Comparison of ENCODE assay signal across 8 cellular contexts in genomic region chr12:6962285-6963015, GRCh38. TPM values are rescaled to one million over a fixed set of nuclear protein-coding genes. Genes with fewer than 3 reads are reported as not detected.
DNase-seq lines count a peak whose midpoint lies in the region; ATAC-seq and TF ChIP-seq lines count a peak whose summit lies in the region.

No MANE protein-coding gene starts in this region.

- ATAC-seq in HG03354 (IDR thresholded peaks at IDR 0.05; ENCODE audit: poor library complexity, severe bottlenecking, unreplicated experiment): no peak

- H3K27ac Mint-ChIP-seq in progenitor cell of endocrine pancreas: peak overlapping the region; percentile 99

- H3K4me2 ChIP-seq in PC-9 (peak overlapping the region; percentile 97), fibroblast of lung (ENCODE audit: extremely low read depth, insufficient read depth, low read length) (no peak overlapping the region)

- no peaks in the 10 kb centered on the region for H3K9me2 ChIP-seq in PC-9 (ENCODE audit: insufficient read depth)

- no peaks in the 10 kb centered on the region for H3K27me3 Mint-ChIP-seq in progenitor cell of endocrine pancreas

- H3K79me2 ChIP-seq in PC-9 (ENCODE audit: low read depth) (peaks cover 45% of the 10 kb centered on the region), fibroblast of lung (ENCODE audit: control insufficient read depth, insufficient read depth, low read length) (no peaks in the 10 kb centered on the region)

- CTCF ChIA-PET in PC-9 (lab: Charles Lee): interaction anchor here (0.5 to 3.2 kb wide), 6 partner anchors 17 to 146 kb away, joined by 3 to 47 read pairs (median 8); partner anchors contain the start of genes C12orf57, RNU7-1 and SPSB2

- peaks cover 24% of the 10 kb centered on the region; the same call in 1 of the 2 replicates for H3K36me3 ChIP-seq in PC-9 (ENCODE audit: low read depth)
- H3K36me3 ChIP-seq in fibroblast of lung (ENCODE audit: control insufficient read depth, insufficient read depth, low read length): peaks cover 13% of the 10 kb centered on the region

- H3K4me3 ChIP-seq in PC-9 (peak overlapping the region; percentile 98), fibroblast of lung (replicated peaks in 1 of 4; ENCODE audit: control extremely low read depth in 1 of 4, insufficient read depth in 1 of 4, low read depth in 3 of 4, low read length in 4 of 4) (no peak overlapping the region)

- no peaks in the 10 kb centered on the region for H3K9me3 Mint-ChIP-seq in progenitor cell of endocrine pancreas (ENCODE audit: low read depth)

- peak overlapping the region; percentile 74 for H2AFZ ChIP-seq in PC-9
- H2AFZ ChIP-seq in fibroblast of lung (ENCODE audit: low read length): peak overlapping the region; percentile 0

- POLR2A ChIA-PET in PC-9 (lab: Charles Lee; ENCODE audit: unreplicated experiment): interaction anchor here (0.5 to 3.0 kb wide), 11 partner anchors 18 to 1281 kb away, joined by 3 to 54 read pairs (median 5); partner anchors contain the start of genes C12orf57, RNU7-1 and SPSB2

- DNase-seq in SHP77 treated with DMSO at 0.1 percent for 48 hours (lab: John Stamatoyannopoulos, UW) (peak; percentile 44), SHP77 (lab: John Stamatoyannopoulos, UW) (no peak), PC-9 (peak; percentile 92 to 94), fibroblast of lung (ENCODE audit: low read depth in 2 of 2) (no peak), progenitor cell of endocrine pancreas (ENCODE audit: low spot score, unreplicated experiment) (no peak), midbrain (lab: John Stamatoyannopoulos, UW) (no peak)
- no peak for DNase-seq in stimulated activated CD4-positive, alpha-beta T cell treated with anti-CD3 and anti-CD28 coated beads, Interleukin-2, amount 100 ng/mL, for 48 hours

- H4K20me1 ChIP-seq in PC-9 (ENCODE audit: insufficient read depth): peaks cover 22% of the 10 kb centered on the region
- no peaks in the 10 kb centered on the region for H4K20me1 ChIP-seq in fibroblast of lung (ENCODE audit: control insufficient read depth, extremely low read depth, insufficient read depth, low read length)

- TF ChIP-seq CTCF in PC-9 (conservative IDR thresholded peaks at IDR 0.05) (no peak), fibroblast of lung (conservative IDR thresholded peaks at IDR 0.05 in 1 of 2, IDR thresholded peaks at IDR 0.05 in 1 of 2; ENCODE audit: low read depth in 1 of 2, low read length in 2 of 2) (no peak), progenitor cell of endocrine pancreas (IDR thresholded peaks at IDR 0.05; ENCODE audit: unreplicated experiment) (no peak)

- no peaks in the 10 kb centered on the region for H3K9me3 ChIP-seq in PC-9 (ENCODE audit: insufficient read depth, low read depth)
- H3K9me3 ChIP-seq in fibroblast of lung (ENCODE audit: control insufficient read depth, insufficient read depth, low read depth, low read length): no peaks in the 10 kb centered on the region

- H3K4me1 ChIP-seq in PC-9 (replicated peaks; ENCODE audit: insufficient read depth) (peaks cover 45% of the 10 kb centered on the region), fibroblast of lung (ENCODE audit: control insufficient read depth, extremely low read depth, insufficient read depth, low read length) (peaks cover 4% of the 10 kb centered on the region)

- H3K36me3 Mint-ChIP-seq in progenitor cell of endocrine pancreas (ENCODE audit: insufficient read depth): peaks cover 19% of the 10 kb centered on the region

- H3K27ac ChIP-seq in PC-9 (peak overlapping the region; percentile 93), fibroblast of lung (ENCODE audit: insufficient read depth, low read length) (no peak overlapping the region)

- no TSS peak for BruUV-seq in PC-9 (replicated peaks; lab: Mats Ljungman, UMichigan)

- intact Hi-C loops in PC-9 (cut with micrococcal nuclease; ENCODE audit: unreplicated experiment): loop anchor here (1.0 to 10.0 kb wide), 5 partner anchors 16 to 348 kb away; partner anchors contain the start of genes CDCA3, USP5 and ZNF384

- H3K9ac ChIP-seq in fibroblast of lung (ENCODE audit: insufficient read depth, low read length): no peak overlapping the region

- peak overlapping the region; percentile 97 for H3K4me3 Mint-ChIP-seq in progenitor cell of endocrine pancreas (ENCODE audit: low read depth)

- H3K27me3 ChIP-seq in PC-9 (ENCODE audit: insufficient read depth, low read depth) (no peaks in the 10 kb centered on the region), fibroblast of lung (ENCODE audit: control insufficient read depth, insufficient read depth, low read length) (no peaks in the 10 kb centered on the region)

- H3F3A ChIP-seq in PC-9 (ENCODE audit: insufficient read depth, low read depth): peaks cover 66% of the 10 kb centered on the region

- peaks cover 38% of the 10 kb centered on the region for H3K4me1 Mint-ChIP-seq in progenitor cell of endocrine pancreas (ENCODE audit: low read depth)

RNA-seq across cellular contexts. Expression of gene PHB2, which starts 8.0 kb away (rescaled TPM):
- total RNA-seq in PC-9 (2021) (384 and 386 TPM in 2 replicates), fibroblast of lung (112 and 169 TPM in 2 replicates), progenitor cell of endocrine pancreas (339 and 353 TPM in 2 replicates)
- 193 and 266 TPM in 2 replicates for polyA plus RNA-seq in fibroblast of lung
- 142 and 185 TPM in 2 replicates for polyA plus RNA-seq in fibroblast of lung (2012)
- 131 and 149 TPM in 2 replicates for polyA minus RNA-seq in fibroblast of lung (ENCODE audit: low replicate concordance)

RNA-seq across cellular contexts. Expression of gene EMG1, which starts 8.3 kb away (rescaled TPM):
- total RNA-seq in PC-9 (2021) (84.5 and 96.5 TPM in 2 replicates), fibroblast of lung (27.4 and 31.6 TPM in 2 replicates), progenitor cell of endocrine pancreas (67.9 and 73.1 TPM in 2 replicates)
- 33.4 and 46.4 TPM in 2 replicates for polyA plus RNA-seq in fibroblast of lung
- 54.2 and 86.5 TPM in 2 replicates for polyA plus RNA-seq in fibroblast of lung (2012)
- polyA minus RNA-seq in fibroblast of lung (ENCODE audit: low replicate concordance): 14.1 and 35.4 TPM in 2 replicates

RNA-seq across cellular contexts. Expression of gene PTPN6, which starts 11.3 kb away (rescaled TPM):
- total RNA-seq in PC-9 (2021): 84.1 and 92.7 TPM in 2 replicates
- total RNA-seq in fibroblast of lung: 0.26 TPM in 1 of 2 replicates, not detected in the other
- 0.06 TPM in 1 of 2 replicates, not detected in the other for polyA plus RNA-seq in fibroblast of lung
- not detected in 2 replicates for polyA plus RNA-seq in fibroblast of lung (2012)
- 0.79 TPM in 1 of 2 replicates, not detected in the other for polyA minus RNA-seq in fibroblast of lung (ENCODE audit: low replicate concordance)
- total RNA-seq in progenitor cell of endocrine pancreas: 65.4 and 70.2 TPM in 2 replicates

RNA-seq across cellular contexts. Expression of gene C12orf57, which starts 18.6 kb away (rescaled TPM):
- total RNA-seq in PC-9 (2021): 198 and 218 TPM in 2 replicates
- total RNA-seq in fibroblast of lung: 107 and 177 TPM in 2 replicates
- polyA plus RNA-seq in fibroblast of lung: 172 and 220 TPM in 2 replicates
- 181 and 214 TPM in 2 replicates for polyA plus RNA-seq in fibroblast of lung (2012)
- polyA minus RNA-seq in fibroblast of lung (ENCODE audit: low replicate concordance): 60.1 and 67.8 TPM in 2 replicates
- 268 and 277 TPM in 2 replicates for total RNA-seq in progenitor cell of endocrine pancreas

RNA-seq across cellular contexts. Expression of gene RNU7-1, which starts 18.8 kb away (rescaled TPM):
- not detected in 2 replicates for total RNA-seq in PC-9 (2021)
- not detected in 2 replicates for total RNA-seq in fibroblast of lung
- polyA plus RNA-seq in fibroblast of lung: not detected in 2 replicates
- not detected in 2 replicates for polyA plus RNA-seq in fibroblast of lung (2012)
- polyA minus RNA-seq in fibroblast of lung (ENCODE audit: low replicate concordance): not detected in 2 replicates
- not detected in 2 replicates for total RNA-seq in progenitor cell of endocrine pancreas

Comparison
In these comparisons a context has a peak if more than half of its experiments do, and no peak if none do; other contexts are left out.
1. DNase-seq: peak in SHP77 treated with DMSO at 0.1 percent for 48 hours (single experiment) and PC-9 (2 of 2); none in SHP77 (0 of 2), fibroblast of lung (0 of 2), progenitor cell of endocrine pancreas (single experiment), stimulated activated CD4-positive, alpha-beta T cell treated with anti-CD3 and anti-CD28 coated beads, Interleukin-2, amount 100 ng/mL, for 48 hours (0 of 2) and midbrain (single experiment).
2. RNA of gene PTPN6, which starts 11.3 kb away (total RNA-seq): 84.1 to 92.7 TPM in PC-9 and 65.4 to 70.2 TPM in progenitor cell of endocrine pancreas; 0.26 TPM in fibroblast of lung; every median in the first group is over 10 times any median in the second.